Comparison of ENCODE assay signal across 8 cellular contexts in the genomic region with DNA sequence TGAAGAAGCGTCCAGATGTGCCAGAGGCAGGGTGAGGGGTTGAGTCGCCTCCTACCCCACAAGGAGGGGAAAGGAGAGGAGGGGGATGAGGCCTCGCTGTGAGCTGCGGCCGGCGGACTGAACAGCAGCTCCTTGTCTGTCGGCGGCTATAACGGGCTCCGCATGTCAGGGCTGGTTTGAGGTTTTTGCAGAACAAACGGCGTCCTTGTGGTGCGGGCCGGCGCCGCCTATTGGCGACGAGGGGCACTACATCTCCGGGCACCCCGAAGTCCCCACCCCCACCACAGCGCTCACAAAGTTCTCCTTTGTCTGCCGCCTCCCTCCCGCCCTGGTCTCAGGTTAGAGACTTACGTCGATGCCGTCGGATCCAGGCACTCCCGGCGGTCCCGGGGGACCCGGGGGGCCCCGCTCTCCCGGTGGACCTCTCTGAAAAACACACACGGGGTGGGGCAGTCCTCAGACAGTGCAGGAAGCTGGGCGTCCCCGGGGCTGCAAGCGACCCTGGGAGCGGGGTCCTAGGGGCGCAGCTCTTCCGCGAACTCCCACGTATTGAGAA. TPM values are rescaled to one million over a fixed set of nuclear protein-coding genes. Genes with fewer than 3 reads are reported as not detected.
DNase-seq lines count a peak whose midpoint lies in the region; TF ChIP-seq lines count a peak whose summit lies in the region.

No MANE protein-coding gene starts in this region.

- H3K36me3 ChIP-seq in SJCRH30 (no peaks in the 10 kb centered on the region), neutrophil (no peaks in the 10 kb centered on the region), stomach smooth muscle (ENCODE audit: control insufficient read depth in 2 of 2, insufficient read depth in 2 of 2, low read length in 2 of 2) (no peaks in the 10 kb centered on the region)

- H3K4me3 Mint-ChIP-seq in activated naive CD4-positive, alpha-beta T cell treated with anti-CD3 and anti-CD28 coated beads, Interleukin-2, amount 10 ng/mL, durations not matched to agents 7 days and 5 days: peak overlapping the region; percentile 61

- TF ChIP-seq CTCF in AG09319 (IDR thresholded peaks at IDR 0.05; ENCODE audit: low read depth, low read length) (peak; percentile 95), LNCAP (IDR thresholded peaks at IDR 0.05) (peak; percentile 89), neutrophil (IDR thresholded peaks at IDR 0.05) (peak; percentile 98)

- H3K4me3 ChIP-seq in SJCRH30: peak overlapping the region; percentile 54
- peak overlapping the region; percentile 73 to 90 for H3K4me3 ChIP-seq in neutrophil (ENCODE audit: low read depth in 1 of 2, low read length in 1 of 2)
- peak overlapping the region; percentile 65 to 71 for H3K4me3 ChIP-seq in stomach smooth muscle (ENCODE audit: low read length in 2 of 2)

- DNase-seq in AG09319 (ENCODE audit: extremely low read depth, low read depth) (peak; percentile 59), GM19238 (ENCODE audit: insufficient read length, low spot score) (peak; percentile 68), SJCRH30 (peak; percentile 90 to 93), globus pallidus (ENCODE audit: low spot score) (peak; percentile 97)
- peak; percentile 86 for DNase-seq in activated naive CD4-positive, alpha-beta T cell treated with anti-CD3 and anti-CD28 coated beads, Interleukin-2, amount 10 ng/mL, durations not matched to agents 7 days and 5 days

- H3K27ac ChIP-seq in SJCRH30: peak overlapping the region; percentile 40
- H3K27ac ChIP-seq in neutrophil: peak overlapping the region; percentile 17
- H3K27ac ChIP-seq in stomach smooth muscle (ENCODE audit: low read length): peak overlapping the region; percentile 41

- no peaks in the 10 kb centered on the region for H3K9me3 ChIP-seq in SJCRH30 (replicated peaks)
- no peaks in the 10 kb centered on the region for H3K9me3 ChIP-seq in neutrophil
- H3K9me3 ChIP-seq in stomach smooth muscle (ENCODE audit: control insufficient read depth in 2 of 2, low read length in 2 of 2): no peaks in the 10 kb centered on the region

- H3K9me3 Mint-ChIP-seq in activated naive CD4-positive, alpha-beta T cell treated with anti-CD3 and anti-CD28 coated beads, Interleukin-2, amount 10 ng/mL, durations not matched to agents 7 days and 5 days: no peaks in the 10 kb centered on the region

- peak overlapping the region; percentile 28 for H3K27ac Mint-ChIP-seq in activated naive CD4-positive, alpha-beta T cell treated with anti-CD3 and anti-CD28 coated beads, Interleukin-2, amount 10 ng/mL, durations not matched to agents 7 days and 5 days

- H3K36me3 Mint-ChIP-seq in activated naive CD4-positive, alpha-beta T cell treated with anti-CD3 and anti-CD28 coated beads, Interleukin-2, amount 10 ng/mL, durations not matched to agents 7 days and 5 days: peaks cover 2% of the 10 kb centered on the region

- H3K4me1 Mint-ChIP-seq in activated naive CD4-positive, alpha-beta T cell treated with anti-CD3 and anti-CD28 coated beads, Interleukin-2, amount 10 ng/mL, durations not matched to agents 7 days and 5 days: peaks cover 54% of the 10 kb centered on the region

- peaks cover 25% of the 10 kb centered on the region for H3K4me1 ChIP-seq in SJCRH30
- peaks cover 42 to 46% of the 10 kb centered on the region in 2 experiments for H3K4me1 ChIP-seq in neutrophil (ENCODE audit: control insufficient read depth in 1 of 2, insufficient read depth in 1 of 2, low read depth in 1 of 2, low read length in 1 of 2)
- H3K4me1 ChIP-seq in stomach smooth muscle (ENCODE audit: control insufficient read depth, insufficient read depth, low read length): peaks cover 29% of the 10 kb centered on the region

- CTCF ChIA-PET in activated naive CD4-positive, alpha-beta T cell treated with anti-CD3 and anti-CD28 coated beads, Interleukin-2, amount 10 ng/mL, durations not matched to agents 7 days and 5 days (lab: Charles Lee): interaction anchor here (0.6 to 6.2 kb wide), 25 partner anchors 10 to 270 kb away, joined by 3 to 73 read pairs (median 5); a partner anchor contains a TSS

- peaks cover 72% of the 10 kb centered on the region for H3K27me3 Mint-ChIP-seq in activated naive CD4-positive, alpha-beta T cell treated with anti-CD3 and anti-CD28 coated beads, Interleukin-2, amount 10 ng/mL, durations not matched to agents 7 days and 5 days

- H3K27me3 ChIP-seq in SJCRH30 (no peaks in the 10 kb centered on the region), neutrophil (peaks cover 50% of the 10 kb centered on the region), stomach smooth muscle (ENCODE audit: control insufficient read depth in 1 of 2, insufficient read depth in 2 of 2, low read length in 2 of 2) (peaks cover 21 to 28% of the 10 kb centered on the region in 2 donors)

- peak overlapping the region; percentile 62 to 71 for H3K9ac ChIP-seq in stomach smooth muscle (ENCODE audit: low read length in 2 of 2)

RNA-seq across cellular contexts. Expression of a gene that starts 1.8 kb away (rescaled TPM):
- total RNA-seq in SJCRH30 (2014; rRNA removed; shearing (Covaris generic)): 4.8 and 5.2 TPM in 2 replicates

RNA-seq across cellular contexts. Expression of a gene that starts 57.3 kb away (rescaled TPM):
- 58.4 and 63.9 TPM in 2 replicates for total RNA-seq in SJCRH30 (2014; rRNA removed; shearing (Covaris generic))

RNA-seq across cellular contexts. Expression of a gene that starts 58.2 kb away (rescaled TPM):
- total RNA-seq in SJCRH30 (2014; rRNA removed; shearing (Covaris generic)): 15.0 and 16.0 TPM in 2 replicates

Comparison
In these comparisons a context has a peak if more than half of its experiments do, and no peak if none do; other contexts are left out.
1. Peak in every context shown above with its lines: DNase-seq, H3K4me3 ChIP-seq and H3K27ac ChIP-seq.